8 cellular contexts compared by ENCODE assay signal in genomic region chr9:127899200-127899943, GRCh38. TPM values are rescaled to one million over a fixed set of nuclear protein-coding genes. Genes with fewer than 3 reads are reported as not detected.
DNase-seq lines count a peak whose midpoint lies in the region; TF ChIP-seq lines count a peak whose summit lies in the region.

Gene ST6GALNAC6, minus strand, starts transcription at chr9:127899603. Its CDS starts 1,622 bp downstream, at chr9:127897981.

- H3K27ac Mint-ChIP-seq in H9 = peak within 1 kb of the TSS in 2 of 3 experiments; percentile 68 to 91; a peak in 3 of 7 replicates

- H3K27ac ChIP-seq in H9 (ENCODE audit: insufficient read length, low read depth, low read length) (no peak within 1 kb of the TSS), cingulate gyrus (ENCODE audit: low read depth, low read length) (peak within 1 kb of the TSS; percentile 87)

- no peak within 1 kb of the TSS for H2AFZ ChIP-seq in H9 (ENCODE audit: low read length)

- no peak within 1 kb of the TSS for H4K8ac ChIP-seq in H9 (replicated peaks; ENCODE audit: insufficient read length, low read depth, low read length)

- no peaks in the 10 kb centered on the region for H3K27me3 ChIP-seq in H9 (ENCODE audit: insufficient read depth, low read length)
- H3K27me3 ChIP-seq in kidney epithelial cell (ENCODE audit: control insufficient read depth, insufficient read depth, low read length) = no peaks in the 10 kb centered on the region

- H3K4me3 Mint-ChIP-seq in H9 = peak within 1 kb of the TSS; percentile 81 to 91

- peaks cover 17 to 25% (median 21%) of the 10 kb centered on the region in 3 experiments; a peak in 6 of 7 replicates for H3K36me3 Mint-ChIP-seq in H9 (ENCODE audit: insufficient read depth in 1 of 3, low read depth in 3 of 3)

- peaks cover 4% of the 10 kb centered on the region for H3K23me2 ChIP-seq in H9 (ENCODE audit: insufficient read length, low read depth, low read length, poor library complexity, severe bottlenecking)

- H3K36me3 ChIP-seq in kidney epithelial cell (ENCODE audit: control insufficient read depth, insufficient read depth, low read length) = peaks cover 1% of the 10 kb centered on the region

- no peaks in the 10 kb centered on the region for H4K20me1 ChIP-seq in H9 (ENCODE audit: control insufficient read depth, insufficient read depth, insufficient read length)

- H4K91ac ChIP-seq in H9 (ENCODE audit: insufficient read length, low read depth, low read length) = no peak within 1 kb of the TSS

- no peak within 1 kb of the TSS for H2AK5ac ChIP-seq in H9 (ENCODE audit: insufficient read length, low read length)

- no peak within 1 kb of the TSS for H3T11ph ChIP-seq in H9 (ENCODE audit: low read length)

- peak; percentile 97 for DNase-seq in GM10266 (ENCODE audit: extremely low spot score)
- DNase-seq in H9 = peak; percentile 56
- DNase-seq in NCI-H1092 (lab: John Stamatoyannopoulos, UW) = peak; percentile 38
- peak; percentile 53 for DNase-seq in activated CD4-positive, alpha-beta T cell treated with anti-CD3 and anti-CD28 coated beads for 1 hour
- no peak for DNase-seq in kidney epithelial cell (ENCODE audit: low read depth)
- peak; percentile 42 to 74 (median 55) for DNase-seq in stimulated activated CD4-positive, alpha-beta T cell treated with anti-CD3 and anti-CD28 coated beads, Interleukin-12 subunit alpha, Interleukin-12 subunit beta, amount 100 ng/mL, for 48 hours (ENCODE audit: low read depth in 2 of 3, low spot score in 1 of 3)
- no peak for DNase-seq in DMS114 treated with DMSO at 0.1 percent for 48 hours (lab: John Stamatoyannopoulos, UW; ENCODE audit: unreplicated experiment)

- H3K23ac ChIP-seq in H9 (ENCODE audit: insufficient read length, low read depth, low read length) = no peak within 1 kb of the TSS

- H2BK5ac ChIP-seq in H9 (ENCODE audit: insufficient read length, low read length) = no peak within 1 kb of the TSS

- peak within 1 kb of the TSS; percentile 80 for H3K14ac ChIP-seq in H9 (ENCODE audit: insufficient read depth, low read length)

- TF ChIP-seq CTCF in GM10266 (IDR thresholded peaks at IDR 0.05; ENCODE audit: control insufficient read depth, insufficient read depth, low read depth, missing control alignments) = no peak
- TF ChIP-seq CTCF in H9 (conservative IDR thresholded peaks at IDR 0.05) = no peak
- TF ChIP-seq CTCF in kidney epithelial cell (IDR thresholded peaks at IDR 0.05; ENCODE audit: insufficient read depth, low read length, poor library complexity, severe bottlenecking) = no peak

- no peak within 1 kb of the TSS for H2BK12ac ChIP-seq in H9 (ENCODE audit: insufficient read length, low read depth, low read length)

- peaks cover 8% of the 10 kb centered on the region; the same call in 1 of the 2 replicates for H3K4me1 ChIP-seq in H9 (ENCODE audit: insufficient read depth, low read length)

- H3K4ac ChIP-seq in H9 (ENCODE audit: low read depth, low read length) = no peak within 1 kb of the TSS

- H3K9me3 Mint-ChIP-seq in H9 = no peaks in the 10 kb centered on the region

- H4K5ac ChIP-seq in H9 (ENCODE audit: insufficient read length, low read depth, low read length) = no peak within 1 kb of the TSS

- no peak within 1 kb of the TSS for H2BK20ac ChIP-seq in H9 (ENCODE audit: low read depth, low read length, poor library complexity, severe bottlenecking)

- peak within 1 kb of the TSS; percentile 87 for H3K18ac ChIP-seq in H9 (ENCODE audit: insufficient read length, low read depth, low read length)

- no peak within 1 kb of the TSS for H3K56ac ChIP-seq in H9 (ENCODE audit: insufficient read length, low read depth, low read length)

- H3K27me3 Mint-ChIP-seq in H9 (ENCODE audit: low read depth) = no peaks in the 10 kb centered on the region

- peak within 1 kb of the TSS; percentile 66 for H3K9ac ChIP-seq in H9 (ENCODE audit: extremely low read depth, insufficient read length, low read length)

- no peaks in the 10 kb centered on the region for H3K79me1 ChIP-seq in H9 (ENCODE audit: insufficient read depth, low read depth, low read length, poor library complexity, severe bottlenecking)

- H3K4me2 ChIP-seq in H9 (ENCODE audit: insufficient read depth, insufficient read length, low read length) = peak within 1 kb of the TSS; percentile 64

- no peaks in the 10 kb centered on the region for H3K79me2 ChIP-seq in H9 (ENCODE audit: insufficient read depth, low read length)

- no peak within 1 kb of the TSS for H2BK120ac ChIP-seq in H9 (ENCODE audit: low read depth, low read length, poor library complexity, severe bottlenecking)

- no peaks in the 10 kb centered on the region for H3K9me3 ChIP-seq in H9 (ENCODE audit: control insufficient read depth, low read depth, low read length)

- H3K4me3 ChIP-seq in kidney epithelial cell (ENCODE audit: low read depth, low read length) = peak within 1 kb of the TSS; percentile 89

- no peak within 1 kb of the TSS; the same call in 1 of the 2 replicates for H2BK15ac ChIP-seq in H9 (ENCODE audit: low read depth, low read length)

- peaks cover 22 to 41% of the 10 kb centered on the region in 2 experiments for H3K4me1 Mint-ChIP-seq in H9

- no CpG with 5 or more reads among the region's 80 CpGs for WGBS in H9 (ENCODE audit: extremely low coverage, insufficient read length, low lambda C conversion rate)

RNA-seq across cellular contexts. Expression of gene ST6GALNAC6, which starts in this region (rescaled TPM):
- total RNA-seq in H9 (2021) (29.8 and 30.2 TPM in 2 replicates), kidney epithelial cell (25.6 and 31.1 TPM in 2 replicates)

Comparison
In these comparisons a context has a peak if more than half of its experiments do, and no peak if none do; other contexts are left out.
1. DNase-seq: peak in GM10266 (single experiment), H9 (single experiment), NCI-H1092 (single experiment), activated CD4-positive, alpha-beta T cell treated with anti-CD3 and anti-CD28 coated beads for 1 hour (single experiment) and stimulated activated CD4-positive, alpha-beta T cell treated with anti-CD3 and anti-CD28 coated beads, Interleukin-12 subunit alpha, Interleukin-12 subunit beta, amount 100 ng/mL, for 48 hours (3 of 3); none in kidney epithelial cell (single experiment) and DMS114 treated with DMSO at 0.1 percent for 48 hours (single experiment).